In the genomic region with DNA sequence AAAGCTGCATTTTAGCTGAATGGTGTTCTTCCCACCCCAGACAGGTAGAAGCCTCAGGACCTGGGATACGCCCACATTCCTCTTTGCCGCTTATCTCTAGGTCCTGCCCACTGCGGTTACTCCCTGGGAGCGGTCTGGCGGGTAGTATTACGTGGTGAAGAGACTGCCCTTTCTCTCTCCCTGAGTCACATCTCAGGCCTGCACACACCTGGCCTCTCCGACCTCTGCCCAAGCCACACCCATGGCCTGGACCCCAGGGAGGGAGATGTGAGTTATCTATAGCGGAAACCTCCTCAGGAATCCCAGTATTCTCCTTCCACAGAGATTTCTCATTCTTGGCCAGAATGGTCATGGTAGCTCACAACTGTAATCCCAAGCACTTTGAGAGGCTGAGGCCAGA, we compare ENCODE assay signal across 1 cellular context.
TF ChIP-seq lines count a peak whose summit lies in the region.

No MANE protein-coding gene starts in this region.

TF ChIP-seq in HepG2, 621 proteins besides CTCF, POLR2A, EP300 and RAD21:
- TF ChIP-seq, protein P1, sequence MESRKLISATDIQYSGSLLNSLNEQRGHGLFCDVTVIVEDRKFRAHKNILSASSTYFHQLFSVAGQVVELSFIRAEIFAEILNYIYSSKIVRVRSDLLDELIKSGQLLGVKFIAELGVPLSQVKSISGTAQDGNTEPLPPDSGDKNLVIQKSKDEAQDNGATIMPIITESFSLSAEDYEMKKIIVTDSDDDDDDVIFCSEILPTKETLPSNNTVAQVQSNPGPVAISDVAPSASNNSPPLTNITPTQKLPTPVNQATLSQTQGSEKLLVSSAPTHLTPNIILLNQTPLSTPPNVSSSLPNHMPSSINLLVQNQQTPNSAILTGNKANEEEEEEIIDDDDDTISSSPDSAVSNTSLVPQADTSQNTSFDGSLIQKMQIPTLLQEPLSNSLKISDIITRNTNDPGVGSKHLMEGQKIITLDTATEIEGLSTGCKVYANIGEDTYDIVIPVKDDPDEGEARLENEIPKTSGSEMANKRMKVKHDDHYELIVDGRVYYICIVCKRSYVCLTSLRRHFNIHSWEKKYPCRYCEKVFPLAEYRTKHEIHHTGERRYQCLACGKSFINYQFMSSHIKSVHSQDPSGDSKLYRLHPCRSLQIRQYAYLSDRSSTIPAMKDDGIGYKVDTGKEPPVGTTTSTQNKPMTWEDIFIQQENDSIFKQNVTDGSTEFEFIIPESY (CRISPR knock-in tag; IDR thresholded peaks at IDR 0.05), result peak; percentile 92
- TF ChIP-seq PITX1 (CRISPR knock-in tag; IDR thresholded peaks at IDR 0.05) (no peak), STAT5B (CRISPR knock-in tag; IDR thresholded peaks at IDR 0.05) (no peak)
